8 cellular contexts compared by ENCODE assay signal in genomic region chr5:55227738-55228430, GRCh38. TPM values are rescaled to one million over a fixed set of nuclear protein-coding genes. Genes with fewer than 3 reads are reported as not detected.
DNase-seq lines count a peak whose midpoint lies in the region; ATAC-seq and TF ChIP-seq lines count a peak whose summit lies in the region.

No MANE protein-coding gene starts in this region.

- H3K9me3 Mint-ChIP-seq in nephron: no peaks in the 10 kb centered on the region

- peak overlapping the region; percentile 80 to 83 (median 83) for H3K4me3 Mint-ChIP-seq in nephron

- H3K9ac ChIP-seq in BLaER1 (no peak overlapping the region), IMR-90 (ENCODE audit: low read depth, low read length) (no peak overlapping the region), mammary epithelial cell (ENCODE audit: insufficient read depth, low read length) (no peak overlapping the region)

- H4K8ac ChIP-seq in IMR-90 (ENCODE audit: low read depth in 2 of 2, low read length in 2 of 2): no peak overlapping the region

- no peaks in the 10 kb centered on the region for H3K9me1 ChIP-seq in IMR-90 (ENCODE audit: insufficient read depth, low read length)

- H3K27me3 Mint-ChIP-seq in nephron (ENCODE audit: low read depth): peaks cover 95% of the 10 kb centered on the region

- H3K18ac ChIP-seq in IMR-90 (ENCODE audit: low read depth, low read length): no peak overlapping the region

- intact Hi-C loops in IMR-90 (cut with micrococcal nuclease): no loop called here
- intact Hi-C loops in mammary epithelial cell (cut with micrococcal nuclease): loop anchor here (5.0 kb wide), 1 partner anchor 464 kb away; no protein-coding TSS in a partner anchor

- H3K9me3 ChIP-seq in BLaER1 (peaks cover 11% of the 10 kb centered on the region), IMR-90 (ENCODE audit: control insufficient read depth, insufficient read depth, low read length) (peaks cover 6% of the 10 kb centered on the region), mammary epithelial cell (replicated peaks; ENCODE audit: insufficient read depth, low read length) (no peaks in the 10 kb centered on the region)

- H2BK15ac ChIP-seq in IMR-90 (ENCODE audit: low read depth, low read length): no peak overlapping the region

- H3K56ac ChIP-seq in IMR-90 (ENCODE audit: extremely low read depth, insufficient read depth, low read length): no peak overlapping the region

- BruUV-seq in IMR-90 (replicated peaks; lab: Mats Ljungman, UMichigan): no TSS peak
- BruUV-seq in mammary epithelial cell (replicated peaks; lab: Mats Ljungman, UMichigan): no TSS peak

- no peak overlapping the region for H2BK20ac ChIP-seq in IMR-90 (ENCODE audit: low read depth, low read length)

- no peak overlapping the region for H2AK9ac ChIP-seq in IMR-90 (replicated peaks; ENCODE audit: low read depth, low read length, poor library complexity)

- peaks cover 100% of the 10 kb centered on the region for H3K27me3 ChIP-seq in BLaER1
- H3K27me3 ChIP-seq in IMR-90 (ENCODE audit: control insufficient read depth, insufficient read depth, low read length): peaks cover 97% of the 10 kb centered on the region
- no peaks in the 10 kb centered on the region for H3K27me3 ChIP-seq in mammary epithelial cell (ENCODE audit: insufficient read depth, low read length)

- peak overlapping the region; percentile 42 for H3K23ac ChIP-seq in IMR-90 (ENCODE audit: low read depth, low read length)

- dilution Hi-C loops in IMR-90 (cut with HindIII; ENCODE audit: low sequenced_read_pairs, unreplicated experiment): no loop called here
- dilution Hi-C loops in mammary epithelial cell (cut with HindIII; ENCODE audit: low sequenced_read_pairs): no loop called here

- no peaks in the 10 kb centered on the region for H3K79me1 ChIP-seq in IMR-90 (ENCODE audit: low read depth in 1 of 2, low read length in 2 of 2)

- no peaks in the 10 kb centered on the region for H3K79me2 ChIP-seq in mammary epithelial cell (ENCODE audit: insufficient read depth, low read length)

- H3K4me2 ChIP-seq in BLaER1 (peak overlapping the region; percentile 99), IMR-90 (ENCODE audit: low read depth, low read length) (peak overlapping the region; percentile 84), mammary epithelial cell (ENCODE audit: insufficient read depth, low read depth, low read length) (peak overlapping the region; percentile 96)

- ATAC-seq in IMR-90 (ENCODE audit: low read depth): no peak
- ATAC-seq in HG03139 (IDR thresholded peaks at IDR 0.05; ENCODE audit: unreplicated experiment): no peak

- H4K20me1 ChIP-seq in BLaER1 (peaks cover 79% of the 10 kb centered on the region), IMR-90 (ENCODE audit: insufficient read depth, low read length) (peaks cover 30% of the 10 kb centered on the region; the same call in 1 of the 2 replicates), mammary epithelial cell (ENCODE audit: insufficient read depth, low read length) (no peaks in the 10 kb centered on the region)

- CTCF ChIA-PET in IMR-90 (lab: Yijun Ruan, JAX) (interaction anchor here (0.9 kb wide), 1 partner anchor 9 kb away, joined by 3 read pairs; no protein-coding TSS in a partner anchor), mammary epithelial cell (lab: Charles Lee; ENCODE audit: low non-redundant PET) (interaction anchor here (0.6 kb wide), 1 partner anchor 75 kb away, joined by 5 read pairs; no protein-coding TSS in a partner anchor)

- in situ Hi-C loops in IMR-90 (cut with MboI; ENCODE audit: low sequenced_read_pairs): no loop called here
- in situ Hi-C loops in mammary epithelial cell (cut with MboI; ENCODE audit: low sequenced_read_pairs in 2 of 2): no loop called here

- WGBS in IMR-90 (ENCODE audit: extremely low coverage in 2 of 2, insufficient read length in 1 of 2), 2 experiments: 3% methylated on average over 12 of the region's 25 CpGs; no CpG with 5 or more reads in 1 of the 2 experiments
- 53% methylated on average over 16 of the region's 25 CpGs for WGBS in mammary epithelial cell (ENCODE audit: low coverage, missing lambda C conversion rate)

- H3K4me1 Mint-ChIP-seq in nephron: peaks cover 25% of the 10 kb centered on the region

- no peak overlapping the region for H2AK5ac ChIP-seq in IMR-90 (ENCODE audit: low read depth, low read length)

- no peak overlapping the region for H4K5ac ChIP-seq in IMR-90 (ENCODE audit: low read depth, low read length)

- H3K27ac ChIP-seq in BLaER1 (no peak overlapping the region), IMR-90 (ENCODE audit: insufficient read depth, low read length) (no peak overlapping the region), mammary epithelial cell (ENCODE audit: insufficient read depth, low read depth, low read length) (no peak overlapping the region)

- H2BK5ac ChIP-seq in IMR-90 (ENCODE audit: low read depth, low read length, poor library complexity, severe bottlenecking): no peak overlapping the region

- H3K4me1 ChIP-seq in BLaER1 (peaks cover 32% of the 10 kb centered on the region), IMR-90 (ENCODE audit: control insufficient read depth, insufficient read depth, low read length) (peaks cover 6% of the 10 kb centered on the region; the same call in 1 of the 2 replicates), mammary epithelial cell (ENCODE audit: insufficient read depth, low read length) (peaks cover 19% of the 10 kb centered on the region)

- no peak overlapping the region for H3K4ac ChIP-seq in IMR-90 (ENCODE audit: low read depth, low read length)

- POLR2A ChIA-PET in IMR-90 (lab: Charles Lee; ENCODE audit: unreplicated experiment): no interaction called here

- DNase-seq in IMR-90 (no peak), mammary epithelial cell (no peak), NCI-H524 treated with DMSO at 0.1 percent for 48 hours (lab: John Stamatoyannopoulos, UW) (no peak), SK-N-DZ (ENCODE audit: low spot score) (no peak), T-helper 9 cell (no peak)

- H2AFZ ChIP-seq in IMR-90 (replicated peaks; ENCODE audit: low read length, poor library complexity) (no peak overlapping the region), mammary epithelial cell (ENCODE audit: low read depth, low read length) (peak overlapping the region; percentile 97)

- H3K36me3 Mint-ChIP-seq in nephron (ENCODE audit: low read depth): no peaks in the 10 kb centered on the region

- TF ChIP-seq POLR2A in IMR-90 (IDR thresholded peaks at IDR 0.05; ENCODE audit: low read depth, low read length): no peak

- no peaks in the 10 kb centered on the region for H3K36me3 ChIP-seq in BLaER1
- no peaks in the 10 kb centered on the region for H3K36me3 ChIP-seq in IMR-90 (ENCODE audit: control insufficient read depth, insufficient read depth, low read length)
- no peaks in the 10 kb centered on the region for H3K36me3 ChIP-seq in mammary epithelial cell (ENCODE audit: insufficient read depth, low read length)

- H4K91ac ChIP-seq in IMR-90 (ENCODE audit: insufficient read depth, low read depth, low read length): no peak overlapping the region

- TF ChIP-seq CTCF in IMR-90 (conservative IDR thresholded peaks at IDR 0.05; ENCODE audit: low read depth, low read length): no peak
- TF ChIP-seq CTCF in mammary epithelial cell (conservative IDR thresholded peaks at IDR 0.05 in 1 of 2, IDR thresholded peaks at IDR 0.05 in 1 of 2; ENCODE audit: extremely low read depth in 1 of 2, insufficient read depth in 1 of 2, low read depth in 1 of 2, low read length in 2 of 2): no peak
- no peak for TF ChIP-seq CTCF in nephron (IDR thresholded peaks at IDR 0.05; ENCODE audit: unreplicated experiment in 3 of 3)

- no peak overlapping the region for H3K27ac Mint-ChIP-seq in nephron

- peak overlapping the region; percentile 65 for H3K4me3 ChIP-seq in BLaER1
- H3K4me3 ChIP-seq in IMR-90 (ENCODE audit: insufficient read depth, low read depth, low read length): no peak overlapping the region
- peak overlapping the region; percentile 58 to 65 (median 64) for H3K4me3 ChIP-seq in mammary epithelial cell (replicated peaks in 1 of 3; ENCODE audit: insufficient read depth in 1 of 3, low read depth in 2 of 3, low read length in 3 of 3)

- TF ChIP-seq RAD21 in IMR-90 (IDR thresholded peaks at IDR 0.05; ENCODE audit: low read length): no peak

- H3K14ac ChIP-seq in IMR-90 (replicated peaks; ENCODE audit: low read depth, low read length): no peak overlapping the region

- no peak overlapping the region for H2BK120ac ChIP-seq in IMR-90 (ENCODE audit: low read depth, low read length)

TF ChIP-seq in IMR-90, 13 proteins besides CTCF, POLR2A, EP300 and RAD21:
- TF ChIP-seq MAZ (IDR thresholded peaks at IDR 0.05; ENCODE audit: borderline replicate concordance, low read depth, low read length): no peak
- TF ChIP-seq MXI1 (IDR thresholded peaks at IDR 0.05; ENCODE audit: borderline replicate concordance, low read depth, low read length): no peak
- no peak for TF ChIP-seq CEBPB (IDR thresholded peaks at IDR 0.05; ENCODE audit: low read depth, low read length)

RNA-seq across cellular contexts. Expression of gene MCIDAS, which starts 0.8 kb away (rescaled TPM):
- total RNA-seq in IMR-90 (2012; rRNA removed) (not detected in 2 replicates), mammary epithelial cell (under 1 TPM; 0.33 to 0.92 TPM)
- polyA plus RNA-seq in IMR-90 (2012; rRNA removed) (not detected in 2 replicates), mammary epithelial cell (0.42 TPM)
- not detected in 2 replicates for polyA plus RNA-seq in IMR-90 (2012; cell fraction: cytosol; rRNA removed)
- not detected in 2 replicates for polyA plus RNA-seq in IMR-90 (2012; cell fraction: nucleus; rRNA removed; ENCODE audit: low replicate concordance)
- polyA minus RNA-seq in mammary epithelial cell: not detected
- 0.60 TPM in 1 of 2 replicates, not detected in the other for polyA plus RNA-seq in SK-N-DZ (2014; cell fraction: cytosol; rRNA removed)
- polyA plus RNA-seq in SK-N-DZ (2014; cell fraction: nucleus; rRNA removed): 0.33 and 0.83 TPM in 2 replicates

RNA-seq across cellular contexts. Expression of gene CCNO, which starts 5.5 kb away (rescaled TPM):
- total RNA-seq in IMR-90 (2012; rRNA removed): not detected in 2 replicates
- polyA plus RNA-seq in IMR-90 (2012; rRNA removed): 0.09 and 0.14 TPM in 2 replicates
- polyA plus RNA-seq in IMR-90 (2012; cell fraction: cytosol; rRNA removed): 0.11 and 0.15 TPM in 2 replicates
- 0.29 and 0.63 TPM in 2 replicates for polyA plus RNA-seq in IMR-90 (2012; cell fraction: nucleus; rRNA removed; ENCODE audit: low replicate concordance)
- 1 to 10 TPM; 2.7 to 8.8 TPM for total RNA-seq in mammary epithelial cell
- 3.0 TPM for polyA plus RNA-seq in mammary epithelial cell
- 0.31 TPM for polyA minus RNA-seq in mammary epithelial cell
- 0.23 and 0.69 TPM in 2 replicates for polyA plus RNA-seq in SK-N-DZ (2014; cell fraction: cytosol; rRNA removed)
- not detected in 2 replicates for polyA plus RNA-seq in SK-N-DZ (2014; cell fraction: nucleus; rRNA removed)

RNA-seq across cellular contexts. Expression of gene CDC20B, which starts 54.9 kb away (rescaled TPM):
- total RNA-seq in IMR-90 (2012; rRNA removed): not detected in 2 replicates
- polyA plus RNA-seq in IMR-90 (2012; rRNA removed): not detected in 2 replicates
- polyA plus RNA-seq in IMR-90 (2012; cell fraction: cytosol; rRNA removed): not detected in 2 replicates
- polyA plus RNA-seq in IMR-90 (2012; cell fraction: nucleus; rRNA removed; ENCODE audit: low replicate concordance): 0.05 TPM in 1 of 2 replicates, not detected in the other
- total RNA-seq in mammary epithelial cell: not detected
- 0.05 TPM for polyA plus RNA-seq in mammary epithelial cell
- not detected for polyA minus RNA-seq in mammary epithelial cell
- not detected in 2 replicates for polyA plus RNA-seq in SK-N-DZ (2014; cell fraction: cytosol; rRNA removed)
- not detected in 2 replicates for polyA plus RNA-seq in SK-N-DZ (2014; cell fraction: nucleus; rRNA removed)
